ENCODE assay signal across 8 cellular contexts in the genomic region with DNA sequence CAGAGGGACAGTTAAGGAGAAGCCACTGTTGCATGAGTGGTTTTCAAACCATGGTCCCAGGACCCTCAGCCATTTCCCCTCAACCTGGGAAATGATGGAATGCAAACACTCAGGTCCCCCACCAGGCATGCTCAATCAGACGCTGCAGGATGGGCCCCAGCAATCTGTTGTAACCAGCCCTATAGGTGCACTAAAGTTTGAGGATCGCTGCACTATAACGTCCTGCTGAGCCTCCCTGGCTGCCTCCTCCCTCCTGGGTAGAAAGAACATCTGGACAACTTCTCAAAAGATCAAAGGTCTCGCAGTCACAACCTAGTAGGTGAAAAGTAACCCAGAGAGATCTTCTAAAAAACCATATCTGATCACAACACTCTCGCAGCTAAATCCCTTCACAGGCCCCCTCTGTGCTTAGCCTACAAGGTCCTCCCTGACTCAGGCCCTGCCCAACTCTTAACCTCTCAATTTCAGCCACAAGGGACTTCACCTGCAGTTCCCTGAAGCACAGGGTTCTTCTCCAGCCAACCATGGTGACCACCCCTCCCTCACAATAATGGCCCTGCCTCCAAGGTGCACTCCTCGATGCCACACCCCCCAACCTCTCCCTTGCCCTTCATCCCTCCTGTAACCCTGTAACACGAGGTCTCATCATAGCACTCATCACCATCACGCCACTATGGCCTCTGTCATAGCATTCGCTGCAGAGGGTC. TPM values are rescaled to one million over a fixed set of nuclear protein-coding genes. Genes with fewer than 3 reads are reported as not detected.
DNase-seq lines count a peak whose midpoint lies in the region; ATAC-seq and TF ChIP-seq lines count a peak whose summit lies in the region.

No MANE protein-coding gene starts in this region.

- H3K9ac ChIP-seq in neuronal stem cell (ENCODE audit: low read depth, low read length, poor library complexity): no peak overlapping the region

- H3K79me1 ChIP-seq in neuronal stem cell (ENCODE audit: low read depth, low read length): no peaks in the 10 kb centered on the region

- no peak for TF ChIP-seq POLR2A in GM18505 (IDR thresholded peaks at IDR 0.05; ENCODE audit: borderline replicate concordance, extremely low read depth, insufficient read depth, insufficient read length)

- intact Hi-C loops in aorta (cut with DNase I): loop anchor here (2.0 to 5.0 kb wide), 6 partner anchors 47 to 332 kb away; no protein-coding TSS in a partner anchor

- H3K23ac ChIP-seq in neuronal stem cell (ENCODE audit: low read depth, low read length, poor library complexity): peak overlapping the region; percentile 35

- H4K8ac ChIP-seq in neuronal stem cell (ENCODE audit: low read depth, low read length): no peak overlapping the region

- no CpG with 5 or more reads among the region's 9 CpGs for WGBS in neuronal stem cell (ENCODE audit: extremely low coverage in 2 of 2, insufficient read length in 2 of 2, insufficient replicate concordance in 1 of 2), 2 donors
- 35 to 41% methylated on average over 9 of the region's 9 CpGs for WGBS in aorta, 2 donors

- H2BK12ac ChIP-seq in neuronal stem cell (ENCODE audit: low read length): no peak overlapping the region

- no peak overlapping the region for H2AK5ac ChIP-seq in neuronal stem cell (ENCODE audit: low read depth, low read length)

- H3K9me3 ChIP-seq in neuronal stem cell (replicated peaks in 1 of 2; ENCODE audit: control insufficient read depth in 2 of 2, insufficient read depth in 1 of 2, low read depth in 1 of 2, low read length in 2 of 2) (no peaks in the 10 kb centered on the region), aorta (ENCODE audit: control insufficient read depth, low read length) (no peaks in the 10 kb centered on the region)

- H3K4me3 ChIP-seq in astrocyte of the spinal cord (ENCODE audit: low read depth, low read length) (peak overlapping the region; percentile 93), neuronal stem cell (ENCODE audit: low read length in 2 of 2) (no peak overlapping the region), aorta (ENCODE audit: low read length in 2 of 2) (no peak overlapping the region)

- peak; percentile 35 for ATAC-seq in GM18505 (IDR thresholded peaks at IDR 0.05; ENCODE audit: unreplicated experiment)
- peak; percentile 42 for ATAC-seq in HG02678 (IDR thresholded peaks at IDR 0.05; ENCODE audit: unreplicated experiment)
- no peak for ATAC-seq in HG03521 (IDR thresholded peaks at IDR 0.05; ENCODE audit: unreplicated experiment)
- no peak for ATAC-seq in aorta (ENCODE audit: low FRiP score)

- H3K27ac ChIP-seq in neuronal stem cell (replicated peaks; ENCODE audit: low read length) (no peak overlapping the region), aorta (ENCODE audit: low read depth in 1 of 2, low read length in 2 of 2) (no peak overlapping the region)

- H2BK15ac ChIP-seq in neuronal stem cell (ENCODE audit: low read length): no peak overlapping the region

- no peak overlapping the region for H2AFZ ChIP-seq in neuronal stem cell (ENCODE audit: low read length)

- H2BK120ac ChIP-seq in neuronal stem cell (ENCODE audit: low read depth, low read length): no peak overlapping the region

- H3K4me1 ChIP-seq in neuronal stem cell (ENCODE audit: control insufficient read depth in 2 of 2, insufficient read depth in 1 of 2, low read depth in 1 of 2, low read length in 2 of 2): peaks cover 11% of the 10 kb centered on the region in 2 donors
- H3K4me1 ChIP-seq in aorta (ENCODE audit: control insufficient read depth in 1 of 2, insufficient read depth in 2 of 2, low read length in 2 of 2): peaks cover 0 to 5% of the 10 kb centered on the region in 2 donors

- H3K4ac ChIP-seq in neuronal stem cell (ENCODE audit: low read length): no peak overlapping the region

- no peak overlapping the region for H3K4me2 ChIP-seq in neuronal stem cell (ENCODE audit: insufficient read depth, low read length, poor library complexity, severe bottlenecking)

- in situ Hi-C loops in astrocyte of the spinal cord (cut with HindIII; ENCODE audit: low sequenced_read_pairs): no loop called here

- peaks cover 15 to 27% (median 16%) of the 10 kb centered on the region in 3 experiments for H3K27me3 ChIP-seq in neuronal stem cell (ENCODE audit: control insufficient read depth in 3 of 3, insufficient read depth in 3 of 3, low read depth in 1 of 3, low read length in 3 of 3)
- H3K27me3 ChIP-seq in aorta (ENCODE audit: control insufficient read depth in 1 of 2, insufficient read depth in 2 of 2, low read length in 1 of 2): no peaks in the 10 kb centered on the region

- no peak overlapping the region for H2BK5ac ChIP-seq in neuronal stem cell (ENCODE audit: low read length)

- no peak overlapping the region for H4K91ac ChIP-seq in neuronal stem cell (ENCODE audit: low read depth, low read length, poor library complexity)

- DNase-seq in astrocyte of the spinal cord (ENCODE audit: low read depth, low spot score) (no peak), neuronal stem cell (ENCODE audit: low spot score) (no peak), aorta (no peak), NCI-H1105 treated with DMSO at 0.1 percent for 48 hours (lab: John Stamatoyannopoulos, UW) (no peak)
- no peak for DNase-seq in activated CD8-positive, alpha-beta memory T cell treated with anti-CD3 and anti-CD28 coated beads for 24 hours

- no peak overlapping the region for H3K18ac ChIP-seq in neuronal stem cell (ENCODE audit: low read length)

- TF ChIP-seq CTCF in astrocyte of the spinal cord (IDR thresholded peaks at IDR 0.05; ENCODE audit: low read depth, low read length): no peak

- no peak overlapping the region for H3K14ac ChIP-seq in neuronal stem cell (ENCODE audit: low read length)

- H3K36me3 ChIP-seq in neuronal stem cell (replicated peaks in 1 of 2; ENCODE audit: control insufficient read depth in 2 of 2, insufficient read depth in 2 of 2, low read length in 2 of 2) (no peaks in the 10 kb centered on the region), aorta (ENCODE audit: control insufficient read depth in 1 of 2, insufficient read depth in 2 of 2, low read length in 1 of 2) (no peaks in the 10 kb centered on the region)

RNA-seq across cellular contexts. Expression of gene SHB, which starts 3.5 kb away (rescaled TPM):
- 2.1 TPM for polyA plus RNA-seq in neuronal stem cell (2013, experiment 1 of 2)
- polyA plus RNA-seq in neuronal stem cell (2013, experiment 2 of 2): 1.9 TPM
- total RNA-seq in aorta: 10 to 100 TPM; 28.7 to 29.3 TPM
- polyA plus RNA-seq in aorta: 1 to 10 TPM; 3.5 to 5.7 TPM

Comparison
In these comparisons a context has a peak if more than half of its experiments do, and no peak if none do; other contexts are left out.
1. ATAC-seq: peak in GM18505 (single experiment) and HG02678 (single experiment); none in HG03521 (single experiment) and aorta (single experiment).